1 cellular context compared by ENCODE assay signal in the genomic region with DNA sequence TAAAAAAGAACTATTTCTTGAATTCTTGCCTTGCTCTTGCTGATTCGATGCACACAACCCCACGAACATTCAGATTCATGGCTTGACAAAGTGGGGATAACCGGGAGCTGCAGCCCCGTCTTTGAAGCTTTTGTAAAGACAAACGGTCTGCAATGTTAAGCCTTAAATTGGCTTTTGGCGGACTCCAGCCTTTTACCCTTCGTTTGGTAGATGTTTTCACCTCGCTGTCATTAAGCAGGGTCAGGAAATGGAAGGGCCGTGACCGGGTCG.
TF ChIP-seq lines count a peak whose summit lies in the region.

No MANE protein-coding gene starts in this region.

TF ChIP-seq in GM23338, 12 proteins besides CTCF, POLR2A, EP300 and RAD21 (continued from another document):
- TF ChIP-seq REST (IDR thresholded peaks at IDR 0.05; ENCODE audit: unreplicated experiment) (no peak), ZNF114 (CRISPR knock-in tag; IDR thresholded peaks at IDR 0.05) (no peak), POLR2AphosphoS5 (IDR thresholded peaks at IDR 0.05; ENCODE audit: low read depth) (no peak), ZNF462 (CRISPR knock-in tag; IDR thresholded peaks at IDR 0.05) (no peak), NANOG (IDR thresholded peaks at IDR 0.05; ENCODE audit: borderline replicate concordance) (no peak)
